32 cellular contexts compared by ENCODE assay signal in genomic region chr5:165224366-165224765, GRCh38.
"Had no signal": no experiment of that assay in that cellular context is flagged by ENCODE, and none has a peak within 500 bp of the region (broad histone marks: within the 10 kb centered on the region; RNA-seq: fewer than 3 reads in every experiment).

No MANE protein-coding gene starts in this region.

- H3K4me3 Mint-ChIP-seq: activated CD4-positive, alpha-beta memory T cell treated with anti-CD3 and anti-CD28 coated beads for 36 hours; activated CD4-positive, alpha-beta T cell treated with anti-CD3 and anti-CD28 coated beads for 36 hours; activated CD4-positive, alpha-beta T cell treated with anti-CD3 and anti-CD28 coated beads, Interleukin-2, amount 10 ng/mL, durations not matched to agents 24 days and 14 days; activated CD8-positive, alpha-beta memory T cell treated with anti-CD3 and anti-CD28 coated beads, Interleukin-2, amount 10 ng/mL, durations not matched to agents 7 days and 5 days; activated CD8-positive, alpha-beta T cell treated with anti-CD3 and anti-CD28 coated beads, Interleukin-2, amount 10 ng/mL, durations not matched to agents 7 days and 5 days; activated naive CD4-positive, alpha-beta T cell treated with anti-CD3 and anti-CD28 coated beads, Interleukin-2, amount 10 ng/mL, durations not matched to agents 7 days and 5 days; activated naive CD8-positive, alpha-beta T cell treated with anti-CD3 and anti-CD28 coated beads, Interleukin-2, amount 10 ng/mL, durations not matched to agents 7 days and 5 days; activated T-helper 1 cell treated with anti-CD3 and anti-CD28 coated beads, Interleukin-12 subunit alpha, Interleukin-12 subunit beta, Interleukin-2, Interleukin-4 antibody, amounts not matched to agents 30 ng/mL and 10 ng/mL and 1 ng/mL, durations not matched to agents 14 hours and 24 hours and 36 hours; central memory CD8-positive, alpha-beta T cell; dendritic cell treated with granulocyte-macrophage colony-stimulating factor and Interleukin-4, amounts not matched to agents 40 ng/mL and 50 ng/mL, for 4 days; endodermal cell had no signal

- H3K4me3 ChIP-seq: coronary artery, dorsolateral prefrontal cortex, gastrocnemius medialis, heart left ventricle had no signal

- H3K27ac Mint-ChIP-seq: activated CD4-positive, alpha-beta memory T cell treated with anti-CD3 and anti-CD28 coated beads for 36 hours; activated CD4-positive, alpha-beta T cell treated with anti-CD3 and anti-CD28 coated beads for 36 hours; activated CD4-positive, alpha-beta T cell treated with anti-CD3 and anti-CD28 coated beads, Interleukin-2, amount 10 ng/mL, durations not matched to agents 24 days and 14 days; activated CD8-positive, alpha-beta memory T cell treated with anti-CD3 and anti-CD28 coated beads, Interleukin-2, amount 10 ng/mL, durations not matched to agents 7 days and 5 days; activated CD8-positive, alpha-beta T cell treated with anti-CD3 and anti-CD28 coated beads, Interleukin-2, amount 10 ng/mL, durations not matched to agents 7 days and 5 days; activated naive CD4-positive, alpha-beta T cell treated with anti-CD3 and anti-CD28 coated beads, Interleukin-2, amount 10 ng/mL, durations not matched to agents 7 days and 5 days; activated naive CD4-positive, alpha-beta T cell treated with anti-CD3 and anti-CD28 coated beads, Interleukin-2, amount 50 U/mL, for 72 hours; activated naive CD8-positive, alpha-beta T cell treated with anti-CD3 and anti-CD28 coated beads, Interleukin-2, amount 10 ng/mL, durations not matched to agents 7 days and 5 days; activated T-helper 1 cell treated with anti-CD3 and anti-CD28 coated beads, Interleukin-12 subunit alpha, Interleukin-12 subunit beta, Interleukin-2, Interleukin-4 antibody, amounts not matched to agents 30 ng/mL and 10 ng/mL and 1 ng/mL, durations not matched to agents 14 hours and 24 hours and 36 hours; activated T-helper 2 cell treated with anti-CD3 and anti-CD28 coated beads, Interferon-gamma antibody, Interleukin-2, Interleukin-4, amounts not matched to agents 10 μg/mL and 5 μg/mL and 100 μg/mL, durations not matched to agents 14 hours and 24 hours and 36 hours; dendritic cell treated with granulocyte-macrophage colony-stimulating factor and Interleukin-4, amounts not matched to agents 40 ng/mL and 50 ng/mL, for 4 days; endodermal cell had no signal

- DNase-seq: activated CD4-positive, alpha-beta memory T cell treated with anti-CD3 and anti-CD28 coated beads for 36 hours; activated CD4-positive, alpha-beta T cell treated with anti-CD3 and anti-CD28 coated beads for 36 hours; activated CD4-positive, alpha-beta T cell treated with anti-CD3 and anti-CD28 coated beads, Interleukin-2, amount 10 ng/mL, durations not matched to agents 24 days and 14 days; activated CD4-positive, CD25-positive, alpha-beta regulatory T cell; activated CD4-positive, CD25-positive, alpha-beta regulatory T cell treated with anti-CD3 and anti-CD28 coated beads, Interleukin-2, amount 50 U/mL, for 72 hours; activated CD8-positive, alpha-beta memory T cell treated with anti-CD3 and anti-CD28 coated beads, Interleukin-2, amount 10 ng/mL, durations not matched to agents 7 days and 5 days; activated CD8-positive, alpha-beta memory T cell treated with anti-CD3 and anti-CD28 coated beads, Interleukin-2, amount 50 U/mL, for 4 hours; activated CD8-positive, alpha-beta T cell treated with anti-CD3 and anti-CD28 coated beads, Interleukin-2, amount 10 ng/mL, durations not matched to agents 7 days and 5 days; activated effector memory CD4-positive, alpha-beta T cell treated with anti-CD3 and anti-CD28 coated beads, Interleukin-2, amount 50 U/mL, for 16 hours; activated naive CD4-positive, alpha-beta T cell treated with anti-CD3 and anti-CD28 coated beads, Interleukin-2, amount 10 ng/mL, durations not matched to agents 7 days and 5 days; activated naive CD8-positive, alpha-beta T cell treated with anti-CD3 and anti-CD28 coated beads, Interleukin-2, amount 10 ng/mL, durations not matched to agents 7 days and 5 days; activated T-cell treated with anti-CD3 and anti-CD28 coated beads, Interleukin-2, amount 50 U/mL, for 1 hour; activated T-cell treated with anti-CD3 and anti-CD28 coated beads, Interleukin-2, amount 50 U/mL, for 48 hours; amniotic stem cell; anterior cingulate cortex; brain microvascular endothelial cell; dorsolateral prefrontal cortex; effector memory CD4-positive, alpha-beta T cell; endodermal cell; foreskin keratinocyte; gastrocnemius medialis; glutamatergic neuron; heart left ventricle; T-helper 2 cell had no signal

- H3K36me3 Mint-ChIP-seq: activated CD4-positive, alpha-beta memory T cell treated with anti-CD3 and anti-CD28 coated beads for 36 hours; activated CD8-positive, alpha-beta memory T cell treated with anti-CD3 and anti-CD28 coated beads, Interleukin-2, amount 10 ng/mL, durations not matched to agents 7 days and 5 days; activated naive CD4-positive, alpha-beta T cell treated with anti-CD3 and anti-CD28 coated beads, Interleukin-2, amount 10 ng/mL, durations not matched to agents 7 days and 5 days; activated naive CD4-positive, alpha-beta T cell treated with anti-CD3 and anti-CD28 coated beads, Interleukin-2, amount 50 U/mL, for 72 hours; activated naive CD8-positive, alpha-beta T cell treated with anti-CD3 and anti-CD28 coated beads, Interleukin-2, amount 10 ng/mL, durations not matched to agents 7 days and 5 days had no signal

- H3K9me3 Mint-ChIP-seq: activated CD4-positive, alpha-beta T cell treated with anti-CD3 and anti-CD28 coated beads, Interleukin-2, amount 10 ng/mL, durations not matched to agents 24 days and 14 days; activated naive CD8-positive, alpha-beta T cell treated with anti-CD3 and anti-CD28 coated beads, Interleukin-2, amount 10 ng/mL, durations not matched to agents 7 days and 5 days; activated T-helper 1 cell treated with anti-CD3 and anti-CD28 coated beads, Interleukin-12 subunit alpha, Interleukin-12 subunit beta, Interleukin-2, Interleukin-4 antibody, amounts not matched to agents 30 ng/mL and 10 ng/mL and 1 ng/mL, durations not matched to agents 14 hours and 24 hours and 36 hours; activated T-helper 2 cell treated with anti-CD3 and anti-CD28 coated beads, Interferon-gamma antibody, Interleukin-2, Interleukin-4, amounts not matched to agents 10 μg/mL and 5 μg/mL and 100 μg/mL, durations not matched to agents 14 hours and 24 hours and 36 hours had no signal

- H3K4me1 Mint-ChIP-seq: activated CD4-positive, alpha-beta T cell treated with anti-CD3 and anti-CD28 coated beads for 36 hours; activated CD4-positive, alpha-beta T cell treated with anti-CD3 and anti-CD28 coated beads, Interleukin-2, amount 10 ng/mL, durations not matched to agents 24 days and 14 days; activated CD8-positive, alpha-beta memory T cell treated with anti-CD3 and anti-CD28 coated beads, Interleukin-2, amount 10 ng/mL, durations not matched to agents 7 days and 5 days; activated naive CD4-positive, alpha-beta T cell treated with anti-CD3 and anti-CD28 coated beads, Interleukin-2, amount 10 ng/mL, durations not matched to agents 7 days and 5 days; activated naive CD8-positive, alpha-beta T cell treated with anti-CD3 and anti-CD28 coated beads, Interleukin-2, amount 10 ng/mL, durations not matched to agents 7 days and 5 days; central memory CD8-positive, alpha-beta T cell; endodermal cell had no signal

- H3K27me3 Mint-ChIP-seq: activated CD4-positive, alpha-beta memory T cell treated with anti-CD3 and anti-CD28 coated beads for 36 hours; activated CD4-positive, alpha-beta T cell treated with anti-CD3 and anti-CD28 coated beads for 36 hours; activated CD4-positive, alpha-beta T cell treated with anti-CD3 and anti-CD28 coated beads, Interleukin-2, amount 10 ng/mL, durations not matched to agents 24 days and 14 days; activated CD8-positive, alpha-beta memory T cell treated with anti-CD3 and anti-CD28 coated beads, Interleukin-2, amount 10 ng/mL, durations not matched to agents 7 days and 5 days; activated naive CD4-positive, alpha-beta T cell treated with anti-CD3 and anti-CD28 coated beads, Interleukin-2, amount 10 ng/mL, durations not matched to agents 7 days and 5 days; activated naive CD8-positive, alpha-beta T cell treated with anti-CD3 and anti-CD28 coated beads, Interleukin-2, amount 10 ng/mL, durations not matched to agents 7 days and 5 days; central memory CD8-positive, alpha-beta T cell; dendritic cell treated with granulocyte-macrophage colony-stimulating factor and Interleukin-4, amounts not matched to agents 40 ng/mL and 50 ng/mL, for 4 days had no signal

- FAIRE-seq: astrocyte, bronchial epithelial cell had no signal
